In the genomic region with DNA sequence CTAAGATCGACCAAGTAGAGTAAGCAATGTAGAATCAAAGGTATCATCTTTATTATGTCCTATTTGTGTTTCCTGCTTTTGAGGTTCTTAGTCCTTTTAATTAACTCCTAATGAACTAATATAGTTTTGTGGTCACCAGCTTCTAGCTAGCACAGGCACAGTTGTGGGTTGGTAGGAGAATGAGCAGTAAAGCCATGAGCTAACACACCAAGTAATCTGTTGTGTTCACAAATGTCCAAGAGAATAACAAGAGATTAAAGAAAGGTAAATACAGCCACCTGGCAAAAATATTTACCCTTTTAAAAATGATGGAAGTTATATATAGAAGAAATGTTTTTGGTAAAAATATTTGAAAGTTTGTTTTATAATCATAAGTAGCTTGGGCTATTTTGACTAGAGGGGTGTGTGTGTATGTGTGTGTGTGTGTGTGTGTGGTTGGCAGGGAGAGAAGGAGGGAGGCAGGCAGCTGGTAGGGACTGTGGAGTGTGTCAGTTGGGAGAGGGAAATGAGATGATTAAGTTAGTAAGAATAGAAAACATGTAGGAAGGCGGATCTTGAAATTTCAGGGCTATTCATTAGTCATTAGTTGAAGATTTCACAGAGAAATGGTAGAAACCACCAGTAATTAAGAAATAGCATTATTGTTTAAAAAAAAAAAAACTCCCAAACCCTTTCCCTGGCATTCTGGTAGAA, we compare ENCODE assay signal across 1 cellular context.
TF ChIP-seq lines count a peak whose summit lies in the region.

No MANE protein-coding gene starts in this region.

TF ChIP-seq in IMR-90, 13 proteins besides CTCF, POLR2A, EP300 and RAD21 (continued from another document):
- TF ChIP-seq SMC3 (IDR thresholded peaks at IDR 0.05; ENCODE audit: low read depth, low read length), result no peak
- TF ChIP-seq, protein P1, sequence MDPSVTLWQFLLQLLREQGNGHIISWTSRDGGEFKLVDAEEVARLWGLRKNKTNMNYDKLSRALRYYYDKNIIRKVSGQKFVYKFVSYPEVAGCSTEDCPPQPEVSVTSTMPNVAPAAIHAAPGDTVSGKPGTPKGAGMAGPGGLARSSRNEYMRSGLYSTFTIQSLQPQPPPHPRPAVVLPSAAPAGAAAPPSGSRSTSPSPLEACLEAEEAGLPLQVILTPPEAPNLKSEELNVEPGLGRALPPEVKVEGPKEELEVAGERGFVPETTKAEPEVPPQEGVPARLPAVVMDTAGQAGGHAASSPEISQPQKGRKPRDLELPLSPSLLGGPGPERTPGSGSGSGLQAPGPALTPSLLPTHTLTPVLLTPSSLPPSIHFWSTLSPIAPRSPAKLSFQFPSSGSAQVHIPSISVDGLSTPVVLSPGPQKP (IDR thresholded peaks at IDR 0.05; ENCODE audit: borderline replicate concordance, low read depth, low read length), result no peak
- TF ChIP-seq, protein P2, sequence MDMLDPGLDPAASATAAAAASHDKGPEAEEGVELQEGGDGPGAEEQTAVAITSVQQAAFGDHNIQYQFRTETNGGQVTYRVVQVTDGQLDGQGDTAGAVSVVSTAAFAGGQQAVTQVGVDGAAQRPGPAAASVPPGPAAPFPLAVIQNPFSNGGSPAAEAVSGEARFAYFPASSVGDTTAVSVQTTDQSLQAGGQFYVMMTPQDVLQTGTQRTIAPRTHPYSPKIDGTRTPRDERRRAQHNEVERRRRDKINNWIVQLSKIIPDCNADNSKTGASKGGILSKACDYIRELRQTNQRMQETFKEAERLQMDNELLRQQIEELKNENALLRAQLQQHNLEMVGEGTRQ (IDR thresholded peaks at IDR 0.05; ENCODE audit: low read depth, low read length), result no peak
- TF ChIP-seq MAFK (IDR thresholded peaks at IDR 0.05; ENCODE audit: low read depth, low read length), result no peak
- no peak for TF ChIP-seq MXI1 (IDR thresholded peaks at IDR 0.05; ENCODE audit: borderline replicate concordance, low read depth, low read length)
